In the genomic region with DNA sequence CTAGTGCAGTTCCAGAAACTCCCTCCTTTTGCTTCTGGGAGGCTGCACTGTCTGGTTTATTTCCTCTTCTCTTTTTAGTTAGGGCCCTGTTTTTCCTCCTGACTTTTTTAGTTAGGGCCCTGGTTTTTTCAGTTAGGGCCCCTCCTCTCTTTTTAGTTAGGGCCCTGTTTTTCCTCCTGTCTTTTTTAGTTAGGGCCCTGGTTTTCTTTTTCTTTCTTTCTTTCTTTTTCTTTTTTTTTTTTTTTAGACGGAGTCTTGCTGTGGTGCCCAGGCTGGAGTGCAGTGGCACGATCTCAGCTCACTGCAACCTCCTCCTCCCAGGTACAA, we compare ENCODE assay signal across 10 cellular contexts. TPM values are rescaled to one million over a fixed set of nuclear protein-coding genes. Genes with fewer than 3 reads are reported as not detected.
DNase-seq lines count a peak whose midpoint lies in the region; ATAC-seq and TF ChIP-seq lines count a peak whose summit lies in the region.
"Had no signal": no experiment of that assay in that cellular context is flagged by ENCODE, and none has a peak within 500 bp of the region (broad histone marks: within the 10 kb centered on the region; RNA-seq: fewer than 3 reads in every experiment).

No MANE protein-coding gene starts in this region.

- TF ChIP-seq CTCF in heart right ventricle (IDR thresholded peaks at IDR 0.05) (no peak), prostate gland (IDR thresholded peaks at IDR 0.05) (no peak), vagina (IDR thresholded peaks at IDR 0.05) (no peak)

- H3K27ac ChIP-seq in heart right ventricle = peak overlapping the region; percentile 93 to 100 (median 98)
- peak overlapping the region; percentile 99 for H3K27ac ChIP-seq in esophagus (ENCODE audit: low read depth in 2 of 2, low read length in 1 of 2)
- H3K27ac ChIP-seq in prostate gland = peak overlapping the region; percentile 85 to 90
- H3K27ac ChIP-seq in vagina = peak overlapping the region; percentile 97

- H3K4me1 ChIP-seq in heart right ventricle = peaks cover 72 to 100% (median 100%) of the 10 kb centered on the region in 9 donors
- peaks cover 28 to 53% of the 10 kb centered on the region in 2 donors for H3K4me1 ChIP-seq in esophagus (ENCODE audit: control insufficient read depth in 2 of 2, insufficient read depth in 2 of 2, low read length in 1 of 2)
- peaks cover 4% of the 10 kb centered on the region for H3K4me1 ChIP-seq in prostate gland (replicated peaks)
- peaks cover 97% of the 10 kb centered on the region for H3K4me1 ChIP-seq in vagina

- H3K9me3 ChIP-seq in heart right ventricle = no peaks in the 10 kb centered on the region
- no peaks in the 10 kb centered on the region for H3K9me3 ChIP-seq in esophagus (ENCODE audit: control insufficient read depth in 2 of 2, insufficient read depth in 1 of 2, low read depth in 1 of 2, low read length in 1 of 2)
- no peaks in the 10 kb centered on the region for H3K9me3 ChIP-seq in prostate gland
- H3K9me3 ChIP-seq in vagina = no peaks in the 10 kb centered on the region

- no peaks in the 10 kb centered on the region for H3K27me3 ChIP-seq in heart right ventricle
- H3K27me3 ChIP-seq in esophagus (ENCODE audit: control insufficient read depth in 1 of 2, insufficient read depth in 2 of 2, low read length in 2 of 2) = no peaks in the 10 kb centered on the region
- H3K27me3 ChIP-seq in prostate gland (replicated peaks; ENCODE audit: insufficient read depth) = no peaks in the 10 kb centered on the region
- no peaks in the 10 kb centered on the region for H3K27me3 ChIP-seq in vagina

- TF ChIP-seq POLR2A in prostate gland (IDR thresholded peaks at IDR 0.05) = no peak
- TF ChIP-seq POLR2A in vagina (IDR thresholded peaks at IDR 0.05) = no peak

- ATAC-seq in heart right ventricle = no peak
- no peak for ATAC-seq in Right ventricle myocardium inferior
- ATAC-seq: activated CD8-positive, alpha-beta T cell treated with anti-CD3 and anti-CD28 coated beads, Interleukin-2, amount 10 ng/mL, durations not matched to agents 7 days and 5 days had no signal

- H3K36me3 ChIP-seq in heart right ventricle (peaks cover 0 to 5% (median 0%) of the 10 kb centered on the region in 9 donors), esophagus (ENCODE audit: control insufficient read depth in 2 of 2, insufficient read depth in 2 of 2, low read length in 1 of 2) (no peaks in the 10 kb centered on the region), prostate gland (no peaks in the 10 kb centered on the region), vagina (no peaks in the 10 kb centered on the region)

- no peak overlapping the region for H3K4me3 ChIP-seq in heart right ventricle
- no peak overlapping the region for H3K4me3 ChIP-seq in esophagus (ENCODE audit: low read depth in 1 of 2, low read length in 2 of 2)
- H3K4me3 ChIP-seq in prostate gland = no peak overlapping the region
- no peak overlapping the region for H3K4me3 ChIP-seq in vagina

- 79 to 86% methylated on average over 2 of the region's 2 CpGs for WGBS in heart right ventricle, 2 donors
- WGBS in esophagus, 2 donors = 62 to 73% methylated on average over 2 of the region's 2 CpGs
- WGBS in prostate gland = 51% methylated on average over 2 of the region's 2 CpGs

- DNase-seq in heart right ventricle = no peak
- DNase-seq in Right ventricle myocardium inferior (ENCODE audit: missing footprints) = no peak
- DNase-seq in prostate gland (ENCODE audit: low spot score) = no peak
- DNase-seq in vagina (ENCODE audit: extremely low spot score in 2 of 2) = no peak
- no peak for DNase-seq in AML-193 (lab: John Stamatoyannopoulos, UW)
- no peak for DNase-seq in NCI-H2171 treated with DMSO at 0.1 percent for 48 hours (lab: John Stamatoyannopoulos, UW)
- DNase-seq in activated T-cell treated with anti-CD3 and anti-CD28 coated beads, Interleukin-2, amount 50 U/mL, for 48 hours = no peak
- DNase-seq: activated CD8-positive, alpha-beta T cell treated with anti-CD3 and anti-CD28 coated beads, Interleukin-2, amount 10 ng/mL, durations not matched to agents 7 days and 5 days; SW 1271 had no signal

- intact Hi-C loops in heart right ventricle (cut with DNase I) = loop anchor here in 5 of 10 donors (2.0 to 5.0 kb wide), 4 partner anchors 16 to 89 kb away; a partner anchor contains a TSS
- intact Hi-C loops in Right ventricle myocardium inferior (cut with DNase I) = loop anchor here (5.0 kb wide), 2 partner anchors 89 to 324 kb away; a partner anchor contains a TSS
- intact Hi-C loops in prostate gland (cut with DNase I) = loop anchor here (10.0 kb wide), 1 partner anchor 358 kb away; a partner anchor contains a TSS
- intact Hi-C loops in vagina (cut with DNase I) = no loop called here

RNA-seq across cellular contexts. Expression of a gene that starts 15.1 kb away (rescaled TPM):
- total RNA-seq in heart right ventricle = 100 to 1,000 TPM; 532 to 861 (median 668) TPM
- polyA plus RNA-seq in heart right ventricle = 100 to 1,000 TPM; 360 to 823 TPM
- 966 TPM for total RNA-seq in Right ventricle myocardium inferior
- polyA plus RNA-seq in esophagus = 100 to 1,000 TPM; 198 to 418 TPM
- total RNA-seq in prostate gland = 100 to 1,000 TPM; 390 to 690 TPM
- total RNA-seq in vagina = 2,053 TPM
